In genomic region chr1:167454304-167454928, GRCh38 we compare ENCODE assay signal across 8 cellular contexts.
DNase-seq lines count a peak whose midpoint lies in the region; ATAC-seq and TF ChIP-seq lines count a peak whose summit lies in the region.

No MANE protein-coding gene starts in this region.

- POLR2A ChIA-PET in activated B cell treated with CpG ODN at 0.5 μM for 24 hours (lab: Charles Lee) = interaction anchor here (0.5 to 2.8 kb wide), 2 partner anchors 45 to 255 kb away, joined by 6 to 19 read pairs; no protein-coding TSS in a partner anchor
- POLR2A ChIA-PET in HEK293T (lab: Yijun Ruan, JAX) = interaction anchor here (0.7 to 2.6 kb wide), 16 partner anchors 11 to 246 kb away, joined by 3 to 16 read pairs (median 3); partner anchors contain the start of genes CREG1 and POU2F1

- CTCF ChIA-PET in activated B cell treated with CpG ODN at 0.5 μM for 24 hours (lab: Charles Lee) = interaction anchor here (1.1 to 4.3 kb wide), 6 partner anchors 10 to 194 kb away, joined by 3 to 23 read pairs (median 4); no protein-coding TSS in a partner anchor
- CTCF ChIA-PET in HEK293T (lab: Yijun Ruan, JAX) = interaction anchor here (0.7 to 1.1 kb wide), 3 partner anchors 80 to 86 kb away, joined by 3 to 4 read pairs (median 3); no protein-coding TSS in a partner anchor

- no peaks in the 10 kb centered on the region for H3K36me3 Mint-ChIP-seq in activated B cell treated with CpG ODN at 0.5 μM for 24 hours (ENCODE audit: low read depth)
- peaks cover 5% of the 10 kb centered on the region for H3K36me3 Mint-ChIP-seq in glutamatergic neuron (ENCODE audit: unreplicated experiment)
- H3K36me3 Mint-ChIP-seq in stimulated activated effector memory CD8-positive, alpha-beta T cell treated with anti-CD3 and anti-CD28 coated beads, Interleukin-12 subunit alpha, Interleukin-12 subunit beta, amount 100 ng/mL, for 72 hours = peaks cover 89% of the 10 kb centered on the region

- H3K4me3 Mint-ChIP-seq in activated B cell treated with CpG ODN at 0.5 μM for 24 hours = peak overlapping the region; percentile 78
- H3K4me3 Mint-ChIP-seq in glutamatergic neuron (ENCODE audit: unreplicated experiment) = peak overlapping the region; percentile 79
- H3K4me3 Mint-ChIP-seq in stimulated activated effector memory CD8-positive, alpha-beta T cell treated with anti-CD3 and anti-CD28 coated beads, Interleukin-12 subunit alpha, Interleukin-12 subunit beta, amount 100 ng/mL, for 72 hours = peak overlapping the region; percentile 77

- intact Hi-C loops in activated B cell treated with CpG ODN at 0.5 μM for 24 hours (cut with micrococcal nuclease) = loop anchor here (10.0 kb wide), 1 partner anchor 260 kb away; no protein-coding TSS in a partner anchor

- H3K9me3 Mint-ChIP-seq in activated B cell treated with CpG ODN at 0.5 μM for 24 hours = no peaks in the 10 kb centered on the region
- H3K9me3 Mint-ChIP-seq in glutamatergic neuron (ENCODE audit: unreplicated experiment) = no peaks in the 10 kb centered on the region
- H3K9me3 Mint-ChIP-seq in stimulated activated effector memory CD8-positive, alpha-beta T cell treated with anti-CD3 and anti-CD28 coated beads, Interleukin-12 subunit alpha, Interleukin-12 subunit beta, amount 100 ng/mL, for 72 hours = no peaks in the 10 kb centered on the region

- H3K4me1 Mint-ChIP-seq in activated B cell treated with CpG ODN at 0.5 μM for 24 hours = peaks cover 18% of the 10 kb centered on the region
- peaks cover 2% of the 10 kb centered on the region for H3K4me1 Mint-ChIP-seq in glutamatergic neuron (ENCODE audit: low read depth, unreplicated experiment)
- peaks cover 67% of the 10 kb centered on the region for H3K4me1 Mint-ChIP-seq in stimulated activated effector memory CD8-positive, alpha-beta T cell treated with anti-CD3 and anti-CD28 coated beads, Interleukin-12 subunit alpha, Interleukin-12 subunit beta, amount 100 ng/mL, for 72 hours

- H3K27ac Mint-ChIP-seq in activated B cell treated with CpG ODN at 0.5 μM for 24 hours (peak overlapping the region; percentile 27), glutamatergic neuron (ENCODE audit: unreplicated experiment) (peak overlapping the region; percentile 12)
- H3K27ac Mint-ChIP-seq in stimulated activated effector memory CD8-positive, alpha-beta T cell treated with anti-CD3 and anti-CD28 coated beads, Interleukin-12 subunit alpha, Interleukin-12 subunit beta, amount 100 ng/mL, for 72 hours = peak overlapping the region; percentile 91

- H3K27me3 Mint-ChIP-seq in activated B cell treated with CpG ODN at 0.5 μM for 24 hours (peaks cover 4% of the 10 kb centered on the region), glutamatergic neuron (ENCODE audit: unreplicated experiment) (peaks cover 13% of the 10 kb centered on the region)

- ATAC-seq in activated B cell treated with CpG ODN at 0.5 μM for 24 hours (ENCODE audit: low read depth) (no peak), HG02588 (IDR thresholded peaks at IDR 0.05; ENCODE audit: unreplicated experiment) (no peak), HG03097 (IDR thresholded peaks at IDR 0.05; ENCODE audit: low FRiP score, unreplicated experiment) (no peak)
- ATAC-seq in stimulated activated effector memory CD8-positive, alpha-beta T cell treated with anti-CD3 and anti-CD28 coated beads, Interleukin-12 subunit alpha, Interleukin-12 subunit beta, amount 100 ng/mL, for 72 hours = no peak

- no peak for TF ChIP-seq CTCF in activated B cell treated with CpG ODN at 0.5 μM for 24 hours (IDR thresholded peaks at IDR 0.05)
- TF ChIP-seq CTCF in glutamatergic neuron (IDR thresholded peaks at IDR 0.05; ENCODE audit: partially characterized antibody, unreplicated experiment) = no peak

- DNase-seq in activated T-cell treated with anti-CD3 and anti-CD28 coated beads, Interleukin-2, amount 50 U/mL, for 1 hour = peak; percentile 55
- DNase-seq in activated T-cell treated with anti-CD3 and anti-CD28 coated beads for 4 hours (no peak), activated B cell treated with CpG ODN at 0.5 μM for 24 hours (no peak), glutamatergic neuron (no peak), HEK293T (ENCODE audit: extremely low spot score) (no peak)
- DNase-seq in stimulated activated effector memory CD8-positive, alpha-beta T cell treated with anti-CD3 and anti-CD28 coated beads, Interleukin-12 subunit alpha, Interleukin-12 subunit beta, amount 100 ng/mL, for 72 hours (ENCODE audit: low spot score in 2 of 2) = no peak

TF ChIP-seq in HEK293T, 16 proteins besides CTCF, POLR2A, EP300 and RAD21:
- no peak for TF ChIP-seq ARNT (IDR thresholded peaks at IDR 0.05)
- no peak for TF ChIP-seq BHLHE40 (IDR thresholded peaks at IDR 0.05; ENCODE audit: borderline replicate concordance)
- TF ChIP-seq HDGF (IDR thresholded peaks at IDR 0.05; ENCODE audit: borderline replicate concordance) = no peak
- no peak for TF ChIP-seq FOXA1 (IDR thresholded peaks at IDR 0.05)
- TF ChIP-seq ELF4 (IDR thresholded peaks at IDR 0.05) = no peak
- no peak for TF ChIP-seq PKNOX1 (IDR thresholded peaks at IDR 0.05)
- TF ChIP-seq CTBP1 (IDR thresholded peaks at IDR 0.05; ENCODE audit: borderline replicate concordance) = no peak
- no peak for TF ChIP-seq FOXK2 (IDR thresholded peaks at IDR 0.05)
- TF ChIP-seq TARDBP (IDR thresholded peaks at IDR 0.05) = no peak
- no peak for TF ChIP-seq FOXM1 (IDR thresholded peaks at IDR 0.05; ENCODE audit: borderline replicate concordance)
- TF ChIP-seq L3MBTL2 (conservative IDR thresholded peaks at IDR 0.05) = no peak
- TF ChIP-seq SP1 (IDR thresholded peaks at IDR 0.05) = no peak
- TF ChIP-seq LEF1 (IDR thresholded peaks at IDR 0.05; ENCODE audit: borderline replicate concordance) = no peak
- no peak for TF ChIP-seq SUZ12 (IDR thresholded peaks at IDR 0.05)
- TF ChIP-seq ZNF384 (IDR thresholded peaks at IDR 0.05) = no peak
- no peak for TF ChIP-seq NFRKB (IDR thresholded peaks at IDR 0.05)

Comparison
In these comparisons a context has a peak if more than half of its experiments do, and no peak if none do; other contexts are left out.
1. H3K27ac Mint-ChIP-seq: peak in every context shown above with its lines; median percentile 91 in stimulated activated effector memory CD8-positive, alpha-beta T cell treated with anti-CD3 and anti-CD28 coated beads, Interleukin-12 subunit alpha, Interleukin-12 subunit beta, amount 100 ng/mL, for 72 hours; 27 in activated B cell treated with CpG ODN at 0.5 μM for 24 hours; 12 in glutamatergic neuron.